11 cellular contexts compared by ENCODE assay signal in the genomic region with DNA sequence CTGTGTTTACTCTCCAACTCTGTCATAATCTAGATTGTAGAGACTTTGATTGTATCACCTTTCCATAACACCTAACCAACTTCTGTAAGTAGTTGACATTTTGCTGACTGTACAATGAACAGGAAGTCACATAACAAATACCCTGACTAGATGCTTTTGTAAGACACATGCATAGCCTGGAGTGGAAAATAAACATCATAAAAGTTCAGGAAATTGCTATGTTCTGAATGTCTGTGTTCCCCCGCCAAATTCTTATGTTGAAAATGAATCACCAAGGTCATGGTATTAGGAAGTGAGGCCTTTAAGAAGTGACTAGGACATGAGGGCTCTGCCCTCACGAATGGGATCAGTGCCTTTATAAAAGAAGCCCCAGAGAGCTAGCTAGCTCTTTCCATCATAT. TPM values are rescaled to one million over a fixed set of nuclear protein-coding genes. Genes with fewer than 3 reads are reported as not detected.
DNase-seq lines count a peak whose midpoint lies in the region; ATAC-seq and TF ChIP-seq lines count a peak whose summit lies in the region.
"Had no signal": no experiment of that assay in that cellular context is flagged by ENCODE, and none has a peak within 500 bp of the region (broad histone marks: within the 10 kb centered on the region; RNA-seq: fewer than 3 reads in every experiment).

No MANE protein-coding gene starts in this region.

- H3K4me3 ChIP-seq in PC-9, result no peak overlapping the region
- H3K4me3 ChIP-seq in skeletal muscle satellite cell (ENCODE audit: low read length), result no peak overlapping the region
- H3K4me3 ChIP-seq in SJCRH30, result no peak overlapping the region
- H3K4me3 ChIP-seq: BLaER1 treated with 17β-estradiol and CSF1 and Interleukin-3, amounts not matched to agents 10 nM and 100 nM had no signal

- peaks cover 22% of the 10 kb centered on the region for H3K9me3 Mint-ChIP-seq in activated CD4-positive, alpha-beta memory T cell treated with anti-CD3 and anti-CD28 coated beads for 36 hours
- peaks cover 8% of the 10 kb centered on the region for H3K9me3 Mint-ChIP-seq in activated CD4-positive, alpha-beta memory T cell treated with anti-CD3 and anti-CD28 coated beads, Interleukin-2, amount 10 ng/mL, durations not matched to agents 7 days and 5 days

- peak; percentile 11 for DNase-seq in activated CD4-positive, alpha-beta memory T cell treated with anti-CD3 and anti-CD28 coated beads for 36 hours
- DNase-seq in activated CD4-positive, alpha-beta memory T cell treated with anti-CD3 and anti-CD28 coated beads, Interleukin-2, amount 10 ng/mL, durations not matched to agents 7 days and 5 days, result no peak
- DNase-seq in PC-9 (peak in 1 of 2 experiments; percentile 88), SJCRH30 (no peak), HEK293T (ENCODE audit: extremely low spot score) (no peak)
- DNase-seq: left cardiac atrium, NCI-H1930 had no signal

- TF ChIP-seq CTCF in PC-9 (conservative IDR thresholded peaks at IDR 0.05), result no peak

- H3K27ac ChIP-seq in PC-9 (peak overlapping the region; percentile 46), SJCRH30 (no peak overlapping the region)
- H3K27ac ChIP-seq: BLaER1 treated with 17β-estradiol and CSF1 and Interleukin-3, amounts not matched to agents 10 nM and 100 nM had no signal

- CTCF ChIA-PET in activated CD4-positive, alpha-beta memory T cell treated with anti-CD3 and anti-CD28 coated beads for 36 hours (lab: Charles Lee), result interaction anchor here (1.5 kb wide), 1 partner anchor 57 kb away, joined by 4 read pairs; no protein-coding TSS in a partner anchor
- CTCF ChIA-PET in activated CD4-positive, alpha-beta memory T cell treated with anti-CD3 and anti-CD28 coated beads, Interleukin-2, amount 10 ng/mL, durations not matched to agents 7 days and 5 days (lab: Charles Lee), result no interaction called here
- CTCF ChIA-PET in PC-9 (lab: Charles Lee) (no interaction called here), HEK293T (lab: Yijun Ruan, JAX) (no interaction called here)

- no peak overlapping the region for H3K4me3 Mint-ChIP-seq in activated CD4-positive, alpha-beta memory T cell treated with anti-CD3 and anti-CD28 coated beads for 36 hours
- no peak overlapping the region for H3K4me3 Mint-ChIP-seq in activated CD4-positive, alpha-beta memory T cell treated with anti-CD3 and anti-CD28 coated beads, Interleukin-2, amount 10 ng/mL, durations not matched to agents 7 days and 5 days

- H3K9me2 ChIP-seq in PC-9 (ENCODE audit: insufficient read depth), result 0 out of 2 replicates have a peak, but pooled peaks cover 6% of the 10 kb centered on the region

- H3K27me3 ChIP-seq in PC-9 (ENCODE audit: insufficient read depth, low read depth) (no peaks in the 10 kb centered on the region), skeletal muscle satellite cell (ENCODE audit: control insufficient read depth, insufficient read depth, low read length) (no peaks in the 10 kb centered on the region), SJCRH30 (no peaks in the 10 kb centered on the region)
- H3K27me3 ChIP-seq: BLaER1 treated with 17β-estradiol and CSF1 and Interleukin-3, amounts not matched to agents 10 nM and 100 nM had no signal

- H2AFZ ChIP-seq in PC-9, result 0 out of 2 replicates have a peak overlapping the region, but pooled peaks have one; percentile 9

- H3K36me3 Mint-ChIP-seq in activated CD4-positive, alpha-beta memory T cell treated with anti-CD3 and anti-CD28 coated beads for 36 hours, result peaks cover 5% of the 10 kb centered on the region
- H3K36me3 Mint-ChIP-seq in activated CD4-positive, alpha-beta memory T cell treated with anti-CD3 and anti-CD28 coated beads, Interleukin-2, amount 10 ng/mL, durations not matched to agents 7 days and 5 days (ENCODE audit: low read depth), result peaks cover 3% of the 10 kb centered on the region

- H3K27ac Mint-ChIP-seq in activated CD4-positive, alpha-beta memory T cell treated with anti-CD3 and anti-CD28 coated beads for 36 hours, result peak overlapping the region; percentile 88
- H3K27ac Mint-ChIP-seq in activated CD4-positive, alpha-beta memory T cell treated with anti-CD3 and anti-CD28 coated beads, Interleukin-2, amount 10 ng/mL, durations not matched to agents 7 days and 5 days, result no peak overlapping the region

- peaks cover 15% of the 10 kb centered on the region for H3K4me1 Mint-ChIP-seq in activated CD4-positive, alpha-beta memory T cell treated with anti-CD3 and anti-CD28 coated beads for 36 hours (ENCODE audit: low read depth)
- peaks cover 6% of the 10 kb centered on the region for H3K4me1 Mint-ChIP-seq in activated CD4-positive, alpha-beta memory T cell treated with anti-CD3 and anti-CD28 coated beads, Interleukin-2, amount 10 ng/mL, durations not matched to agents 7 days and 5 days

- H3K9ac ChIP-seq in skeletal muscle satellite cell (ENCODE audit: low read depth, low read length), result peak overlapping the region; percentile 47
- H3K9ac ChIP-seq: BLaER1 treated with 17β-estradiol and CSF1 and Interleukin-3, amounts not matched to agents 10 nM and 100 nM had no signal

- H3K36me3 ChIP-seq in PC-9 (ENCODE audit: low read depth) (no peaks in the 10 kb centered on the region), skeletal muscle satellite cell (ENCODE audit: insufficient read depth, low read length) (no peaks in the 10 kb centered on the region), SJCRH30 (no peaks in the 10 kb centered on the region)
- H3K36me3 ChIP-seq: BLaER1 treated with 17β-estradiol and CSF1 and Interleukin-3, amounts not matched to agents 10 nM and 100 nM had no signal

- H3K4me2 ChIP-seq in PC-9, result 0 out of 2 replicates have a peak overlapping the region, but pooled peaks have one; percentile 0
- H3K4me2 ChIP-seq in skeletal muscle satellite cell (ENCODE audit: low read length), result peak overlapping the region; percentile 26
- H3K4me2 ChIP-seq: BLaER1 treated with 17β-estradiol and CSF1 and Interleukin-3, amounts not matched to agents 10 nM and 100 nM had no signal

- intact Hi-C loops in activated CD4-positive, alpha-beta memory T cell treated with anti-CD3 and anti-CD28 coated beads for 36 hours (cut with micrococcal nuclease), result loop anchor here (2.0 kb wide), 1 partner anchor 40 kb away; a partner anchor contains a TSS
- intact Hi-C loops in PC-9 (cut with micrococcal nuclease; ENCODE audit: unreplicated experiment), result no loop called here

- POLR2A ChIA-PET in activated CD4-positive, alpha-beta memory T cell treated with anti-CD3 and anti-CD28 coated beads for 36 hours (lab: Charles Lee), result no interaction called here
- POLR2A ChIA-PET in activated CD4-positive, alpha-beta memory T cell treated with anti-CD3 and anti-CD28 coated beads, Interleukin-2, amount 10 ng/mL, durations not matched to agents 7 days and 5 days (lab: Charles Lee), result no interaction called here
- POLR2A ChIA-PET in PC-9 (lab: Charles Lee; ENCODE audit: unreplicated experiment), result no interaction called here
- POLR2A ChIA-PET in HEK293T (lab: Yijun Ruan, JAX), result no interaction called here

- no peaks in the 10 kb centered on the region for H4K20me1 ChIP-seq in PC-9 (ENCODE audit: insufficient read depth)
- H4K20me1 ChIP-seq: BLaER1 treated with 17β-estradiol and CSF1 and Interleukin-3, amounts not matched to agents 10 nM and 100 nM had no signal

- no peaks in the 10 kb centered on the region for H3K79me2 ChIP-seq in PC-9 (ENCODE audit: low read depth)

- peaks cover 14% of the 10 kb centered on the region; the same call in 1 of the 2 replicates for H3F3A ChIP-seq in PC-9 (ENCODE audit: insufficient read depth, low read depth)

- peaks cover 5% of the 10 kb centered on the region for H3K27me3 Mint-ChIP-seq in activated CD4-positive, alpha-beta memory T cell treated with anti-CD3 and anti-CD28 coated beads for 36 hours
- peaks cover 4% of the 10 kb centered on the region for H3K27me3 Mint-ChIP-seq in activated CD4-positive, alpha-beta memory T cell treated with anti-CD3 and anti-CD28 coated beads, Interleukin-2, amount 10 ng/mL, durations not matched to agents 7 days and 5 days

- BruUV-seq in PC-9 (replicated peaks; lab: Mats Ljungman, UMichigan), result no TSS peak

- H3K9me3 ChIP-seq in PC-9 (ENCODE audit: insufficient read depth, low read depth) (no peaks in the 10 kb centered on the region), skeletal muscle satellite cell (replicated peaks; ENCODE audit: low read length) (no peaks in the 10 kb centered on the region), SJCRH30 (replicated peaks) (no peaks in the 10 kb centered on the region)

- peaks cover 12% of the 10 kb centered on the region; the same call in 1 of the 2 replicates for H3K4me1 ChIP-seq in PC-9 (replicated peaks; ENCODE audit: insufficient read depth)
- H3K4me1 ChIP-seq in skeletal muscle satellite cell (ENCODE audit: control insufficient read depth, insufficient read depth, low read length), result peaks cover 32% of the 10 kb centered on the region
- no peaks in the 10 kb centered on the region for H3K4me1 ChIP-seq in SJCRH30
- H3K4me1 ChIP-seq: BLaER1 treated with 17β-estradiol and CSF1 and Interleukin-3, amounts not matched to agents 10 nM and 100 nM had no signal

- ATAC-seq in esophagus mucosa (peak; percentile 74), HG02623 (IDR thresholded peaks at IDR 0.05; ENCODE audit: unreplicated experiment) (no peak)
- ATAC-seq: left cardiac atrium had no signal

TF ChIP-seq in HEK293T, 16 proteins besides CTCF, POLR2A, EP300 and RAD21 (continues in another document):
- TF ChIP-seq TARDBP (IDR thresholded peaks at IDR 0.05), result no peak
- TF ChIP-seq FOXA1 (IDR thresholded peaks at IDR 0.05), result no peak
- no peak for TF ChIP-seq ZNF384 (IDR thresholded peaks at IDR 0.05)
- no peak for TF ChIP-seq ARNT (IDR thresholded peaks at IDR 0.05)
- no peak for TF ChIP-seq FOXM1 (IDR thresholded peaks at IDR 0.05; ENCODE audit: borderline replicate concordance)
- TF ChIP-seq FOXK2 (IDR thresholded peaks at IDR 0.05), result no peak
- TF ChIP-seq CTBP1 (IDR thresholded peaks at IDR 0.05; ENCODE audit: borderline replicate concordance), result no peak
- TF ChIP-seq, protein P1, sequence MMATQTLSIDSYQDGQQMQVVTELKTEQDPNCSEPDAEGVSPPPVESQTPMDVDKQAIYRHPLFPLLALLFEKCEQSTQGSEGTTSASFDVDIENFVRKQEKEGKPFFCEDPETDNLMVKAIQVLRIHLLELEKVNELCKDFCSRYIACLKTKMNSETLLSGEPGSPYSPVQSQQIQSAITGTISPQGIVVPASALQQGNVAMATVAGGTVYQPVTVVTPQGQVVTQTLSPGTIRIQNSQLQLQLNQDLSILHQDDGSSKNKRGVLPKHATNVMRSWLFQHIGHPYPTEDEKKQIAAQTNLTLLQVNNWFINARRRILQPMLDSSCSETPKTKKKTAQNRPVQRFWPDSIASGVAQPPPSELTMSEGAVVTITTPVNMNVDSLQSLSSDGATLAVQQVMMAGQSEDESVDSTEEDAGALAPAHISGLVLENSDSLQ (IDR thresholded peaks at IDR 0.05), result no peak
- no peak for TF ChIP-seq ELF4 (IDR thresholded peaks at IDR 0.05)
- TF ChIP-seq SUZ12 (IDR thresholded peaks at IDR 0.05), result no peak

RNA-seq across cellular contexts. Expression of a gene that starts 40.4 kb away (rescaled TPM):
- total RNA-seq in activated CD4-positive, alpha-beta memory T cell treated with anti-CD3 and anti-CD28 coated beads for 36 hours, result under 1 TPM; 0.51 to 0.59 TPM
- under 1 TPM; 0.30 to 0.38 TPM for total RNA-seq in activated CD4-positive, alpha-beta memory T cell treated with anti-CD3 and anti-CD28 coated beads, Interleukin-2, amount 10 ng/mL, durations not matched to agents 7 days and 5 days
- total RNA-seq in PC-9 (2021), result 0.50 and 0.55 TPM in 2 replicates
- total RNA-seq in esophagus mucosa, result 0.56 TPM
- total RNA-seq in skeletal muscle satellite cell (2012; rRNA removed), result 0.25 and 0.66 TPM in 2 replicates
- 0.08 and 0.18 TPM in 2 replicates for total RNA-seq in SJCRH30 (2014; rRNA removed; shearing (Covaris generic))
